27 cellular contexts compared by ENCODE assay signal in the genomic region with DNA sequence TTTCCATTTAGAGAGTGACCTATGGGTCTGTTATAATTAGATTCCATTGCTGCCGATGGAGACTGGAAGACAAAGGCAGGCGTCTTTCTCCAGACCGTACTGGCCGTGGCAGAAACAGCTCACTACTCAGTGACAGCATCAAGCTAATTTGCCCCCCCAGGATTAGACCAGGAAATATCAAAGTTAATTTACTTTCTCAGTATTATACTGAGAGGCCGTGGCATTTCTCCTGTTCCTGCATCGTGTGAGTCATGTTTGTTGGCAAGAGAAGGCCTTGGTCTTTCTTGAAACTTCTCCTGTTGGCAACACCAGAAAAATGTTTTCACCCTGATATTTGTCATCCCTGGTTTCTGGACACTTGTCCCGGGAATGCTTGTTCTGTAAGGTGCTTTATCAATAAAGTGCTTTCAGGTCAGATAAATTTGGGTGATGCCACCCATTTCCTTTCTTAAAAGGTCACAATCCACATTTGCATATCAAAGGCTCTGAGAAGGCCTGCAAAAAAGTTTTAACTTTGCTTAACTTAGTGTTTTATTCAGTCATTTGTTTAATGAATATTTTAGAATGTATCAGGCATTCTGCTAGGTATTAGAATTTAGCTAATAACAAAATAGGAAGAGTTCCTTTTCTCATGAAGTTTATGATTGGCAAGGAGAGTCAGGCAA. TPM values are rescaled to one million over a fixed set of nuclear protein-coding genes. Genes with fewer than 3 reads are reported as not detected.
"Had no signal": no experiment of that assay in that cellular context is flagged by ENCODE, and none has a peak within 500 bp of the region (broad histone marks: within the 10 kb centered on the region; RNA-seq: fewer than 3 reads in every experiment).

No MANE protein-coding gene starts in this region.

- H3K36me3 ChIP-seq: ovary, sigmoid colon, tibial nerve had no signal

- H3K4me3 Mint-ChIP-seq: activated CD4-positive, alpha-beta T cell treated with anti-CD3 and anti-CD28 coated beads for 36 hours; activated naive CD8-positive, alpha-beta T cell treated with anti-CD3 and anti-CD28 coated beads, Interleukin-2, amount 50 U/mL, for 24 hours; activated T-cell treated with anti-CD3 and anti-CD28 coated beads, Interleukin-2, amount 50 U/mL, for 24 hours; nephron progenitor cell; T-helper 2 cell treated with Interferon-gamma antibody and Interleukin-4, amounts not matched to agents 5 μg/mL and 100 μg/mL, for 36 hours had no signal

- H3K4me3 ChIP-seq: ovary, psoas muscle, sigmoid colon, smooth muscle cell, tibial nerve had no signal

- DNase-seq: activated CD4-positive, alpha-beta T cell treated with anti-CD3 and anti-CD28 coated beads for 36 hours; activated CD4-positive, alpha-beta T cell treated with anti-CD3 and anti-CD28 coated beads, Interleukin-2, amount 50 U/mL, for 48 hours; activated CD4-positive, CD25-positive, alpha-beta regulatory T cell; activated CD8-positive, alpha-beta memory T cell treated with anti-CD3 and anti-CD28 coated beads, Interleukin-2, amount 50 U/mL, for 48 hours; activated gamma-delta T cell; activated naive CD4-positive, alpha-beta T cell treated with anti-CD3 and anti-CD28 coated beads, Interleukin-2, amount 50 U/mL, for 16 hours; activated naive CD8-positive, alpha-beta T cell treated with anti-CD3 and anti-CD28 coated beads, Interleukin-2, amount 50 U/mL, for 24 hours; activated T-cell treated with anti-CD3 and anti-CD28 coated beads, Interleukin-2, amount 50 U/mL, for 24 hours; effector CD8-positive, alpha-beta T cell; foreskin fibroblast; head of caudate nucleus; hippocampal formation; left cardiac atrium; left ventricle myocardium superior; nephron progenitor cell; ovary; psoas muscle; sigmoid colon; stimulated activated CD4-positive, alpha-beta T cell treated with anti-CD3 and anti-CD28 coated beads, Interleukin-15, amount 100 ng/mL, for 24 hours; stimulated activated naive CD4-positive, alpha-beta T cell; T-helper 1 cell had no signal

- H3K4me1 Mint-ChIP-seq: activated CD4-positive, alpha-beta T cell treated with anti-CD3 and anti-CD28 coated beads for 36 hours; nephron progenitor cell had no signal

- H3K9me3 ChIP-seq: ovary, psoas muscle, sigmoid colon, tibial nerve had no signal

- H3K27ac ChIP-seq: ovary, psoas muscle, sigmoid colon, tibial nerve had no signal

- ATAC-seq: activated CD4-positive, alpha-beta T cell treated with anti-CD3 and anti-CD28 coated beads for 36 hours; activated naive CD8-positive, alpha-beta T cell treated with anti-CD3 and anti-CD28 coated beads, Interleukin-2, amount 50 U/mL, for 24 hours; left cardiac atrium; left ventricle myocardium superior; psoas muscle had no signal

- H3K4me1 ChIP-seq: psoas muscle had no signal

- H3K9me3 Mint-ChIP-seq: activated naive CD8-positive, alpha-beta T cell treated with anti-CD3 and anti-CD28 coated beads, Interleukin-2, amount 50 U/mL, for 24 hours; activated T-cell treated with anti-CD3 and anti-CD28 coated beads, Interleukin-2, amount 50 U/mL, for 24 hours; nephron progenitor cell; T-helper 2 cell treated with Interferon-gamma antibody and Interleukin-4, amounts not matched to agents 5 μg/mL and 100 μg/mL, for 36 hours had no signal

- FAIRE-seq: colon, keratinocyte had no signal

- H3K27ac Mint-ChIP-seq: activated CD4-positive, alpha-beta T cell treated with anti-CD3 and anti-CD28 coated beads for 36 hours; activated naive CD8-positive, alpha-beta T cell treated with anti-CD3 and anti-CD28 coated beads, Interleukin-2, amount 50 U/mL, for 24 hours; activated T-cell treated with anti-CD3 and anti-CD28 coated beads, Interleukin-2, amount 50 U/mL, for 24 hours; nephron progenitor cell; T-helper 2 cell treated with Interferon-gamma antibody and Interleukin-4, amounts not matched to agents 5 μg/mL and 100 μg/mL, for 36 hours had no signal

- H3K4me2 ChIP-seq: smooth muscle cell had no signal

- H3K27me3 ChIP-seq: ovary, sigmoid colon, tibial nerve had no signal

RNA-seq across cellular contexts. Expression of a gene that starts 28.5 kb away (rescaled TPM):
- total RNA-seq: dermis microvascular lymphatic vessel endothelial cell, psoas muscle, smooth muscle cell had no signal
- polyA plus RNA-seq: smooth muscle cell had no signal
